ENCODE assay signal across 9 cellular contexts in genomic region chr11:94876222-94876621, GRCh38.
DNase-seq lines count a peak whose midpoint lies in the region; ATAC-seq and TF ChIP-seq lines count a peak whose summit lies in the region.
"Had no signal": no experiment of that assay in that cellular context is flagged by ENCODE, and none has a peak within 500 bp of the region (broad histone marks: within the 10 kb centered on the region; RNA-seq: fewer than 3 reads in every experiment).

No MANE protein-coding gene starts in this region.

- H3K4me1 ChIP-seq in HUES48 (ENCODE audit: control insufficient read depth, insufficient read depth, low read length) (0 out of 2 replicates have a peak, but pooled peaks cover 3% of the 10 kb centered on the region), gastrocnemius medialis (peaks cover 6 to 20% of the 10 kb centered on the region in 2 donors)

- H3K27ac ChIP-seq in HUES48 (ENCODE audit: low read depth, low read length) = peak overlapping the region; percentile 26
- peak overlapping the region in 32 of 59 donors; percentile 0 to 79 (median 54) for H3K27ac ChIP-seq in dorsolateral prefrontal cortex
- peak overlapping the region in 3 of 4 donors; percentile 5 to 54 (median 24) for H3K27ac ChIP-seq in gastrocnemius medialis

- TF ChIP-seq CTCF in dorsolateral prefrontal cortex (IDR thresholded peaks at IDR 0.05 in 54 of 56, conservative IDR thresholded peaks at IDR 0.05 in 2 of 56; ENCODE audit: low read depth in 1 of 56, partially characterized antibody in 56 of 56) (no peak), gastrocnemius medialis (IDR thresholded peaks at IDR 0.05 in 4 of 5, conservative IDR thresholded peaks at IDR 0.05 in 1 of 5) (no peak)

- in situ Hi-C loops in G401 (cut with HindIII; ENCODE audit: low sequenced_read_pairs) (no loop called here), gastrocnemius medialis (cut with MboI; ENCODE audit: low sequenced_read_pairs in 4 of 4) (no loop called here)

- no peak overlapping the region for H3K9ac ChIP-seq in HUES48 (ENCODE audit: low read depth, low read length)

- ATAC-seq in gastrocnemius medialis = no peak

- TF ChIP-seq POLR2A in gastrocnemius medialis (IDR thresholded peaks at IDR 0.05) = no peak

- intact Hi-C loops in dorsolateral prefrontal cortex (cut with DNase I) (no loop called here), gastrocnemius medialis (cut with DNase I; ENCODE audit: low total_unique reads) (no loop called here)

- H3K9me3 ChIP-seq in HUES48 (ENCODE audit: control insufficient read depth, insufficient read depth, low read length) = no peaks in the 10 kb centered on the region
- no peaks in the 10 kb centered on the region for H3K9me3 ChIP-seq in gastrocnemius medialis

- H3K4me3 ChIP-seq in HUES48 (ENCODE audit: low read depth, low read length) (no peak overlapping the region), dorsolateral prefrontal cortex (no peak overlapping the region), gastrocnemius medialis (no peak overlapping the region)

- peak; percentile 18 for DNase-seq in G401 (ENCODE audit: low spot score)
- no peak for DNase-seq in dorsolateral prefrontal cortex
- no peak for DNase-seq in gastrocnemius medialis
- no peak for DNase-seq in NCI-H2029 treated with DMSO at 0.1 percent for 48 hours (lab: John Stamatoyannopoulos, UW)
- no peak for DNase-seq in GOT3 (lab: John Stamatoyannopoulos, UW)
- no peak for DNase-seq in NCI-H524 (lab: John Stamatoyannopoulos, UW)
- DNase-seq in mesenteric fat pad (ENCODE audit: low spot score) = no peak
- DNase-seq: NCI-H446 treated with DMSO at 0.1 percent for 48 hours had no signal

- peaks cover 32% of the 10 kb centered on the region for H3K36me3 ChIP-seq in HUES48 (ENCODE audit: control insufficient read depth, insufficient read depth, low read length)
- H3K36me3 ChIP-seq in gastrocnemius medialis = peaks cover 2 to 89% of the 10 kb centered on the region in 2 donors

- no peaks in the 10 kb centered on the region for H3K27me3 ChIP-seq in HUES48 (ENCODE audit: control insufficient read depth, insufficient read depth, low read length)
- H3K27me3 ChIP-seq in dorsolateral prefrontal cortex = no peaks in the 10 kb centered on the region
- H3K27me3 ChIP-seq in gastrocnemius medialis = no peaks in the 10 kb centered on the region
